Comparison of ENCODE assay signal across 14 cellular contexts in genomic region chr1:205716371-205717132, GRCh38. TPM values are rescaled to one million over a fixed set of nuclear protein-coding genes. Genes with fewer than 3 reads are reported as not detected.
DNase-seq lines count a peak whose midpoint lies in the region; ATAC-seq and TF ChIP-seq lines count a peak whose summit lies in the region.
"Had no signal": no experiment of that assay in that cellular context is flagged by ENCODE, and none has a peak within 500 bp of the region (broad histone marks: within the 10 kb centered on the region; RNA-seq: fewer than 3 reads in every experiment).

No MANE protein-coding gene starts in this region.

- no peak overlapping the region for H3K4me3 Mint-ChIP-seq in CD8-positive, alpha-beta T cell
- H3K4me3 Mint-ChIP-seq in natural killer cell treated with Interleukin-12 subunit alpha and Interleukin-12 subunit beta and Interleukin-15 and Interleukin-18, amount 100 ng/mL, for 72 hours: no peak overlapping the region
- H3K4me3 Mint-ChIP-seq: naive thymus-derived CD4-positive, alpha-beta T cell; stimulated activated memory B cell treated with anti-CD40 and anti-IgM and Interleukin-4, amounts not matched to agents 10 μg/mL and 1 μg/mL and 100 μg/mL, for 72 hours had no signal

- H3K27ac ChIP-seq in CD8-positive, alpha-beta T cell (ENCODE audit: low read depth, low read length): no peak overlapping the region
- peak overlapping the region; percentile 10; the same call in 1 of the 2 replicates for H3K27ac ChIP-seq in SK-N-MC
- H3K27ac ChIP-seq in hepatocyte: peak overlapping the region; percentile 9
- H3K27ac ChIP-seq: adrenal gland, epithelial cell of prostate, thyroid gland had no signal

- H4K20me1 ChIP-seq in hepatocyte (ENCODE audit: insufficient read depth, poor library complexity, severe bottlenecking): no peaks in the 10 kb centered on the region

- H3K79me2 ChIP-seq in hepatocyte: peaks cover 6% of the 10 kb centered on the region

- CTCF ChIA-PET in CD8-positive, alpha-beta T cell (lab: Charles Lee): no interaction called here

- no peaks in the 10 kb centered on the region for H3K9me3 ChIP-seq in CD8-positive, alpha-beta T cell (ENCODE audit: low read length)
- H3K9me3 ChIP-seq in SK-N-MC (ENCODE audit: low read depth, low read length) (no peaks in the 10 kb centered on the region), hepatocyte (ENCODE audit: low read depth) (no peaks in the 10 kb centered on the region)
- H3K9me3 ChIP-seq: adrenal gland, thyroid gland had no signal

- no peak for DNase-seq in CD8-positive, alpha-beta T cell
- no peak for DNase-seq in SK-N-MC (ENCODE audit: low read depth, low spot score)
- no peak for DNase-seq in hepatocyte (ENCODE audit: low spot score)
- DNase-seq in natural killer cell treated with Interleukin-12 subunit alpha and Interleukin-12 subunit beta and Interleukin-15 and Interleukin-18, amount 100 ng/mL, for 72 hours (ENCODE audit: low spot score): no peak
- no peak for DNase-seq in activated gamma-delta T cell treated with Interleukin-2 at 50 U/mL for 16 hours
- DNase-seq in NCI-H526 treated with DMSO at 0.1 percent for 48 hours (lab: John Stamatoyannopoulos, UW): no peak
- DNase-seq in NCI-H774 (lab: John Stamatoyannopoulos, UW): no peak
- DNase-seq: adrenal gland; DMS79 treated with DMSO at 0.1 percent for 48 hours; naive thymus-derived CD4-positive, alpha-beta T cell; NCI-H2029 treated with DMSO at 0.1 percent for 48 hours; thyroid gland had no signal

- no peaks in the 10 kb centered on the region for H3K9me3 Mint-ChIP-seq in CD8-positive, alpha-beta T cell
- no peaks in the 10 kb centered on the region for H3K9me3 Mint-ChIP-seq in natural killer cell treated with Interleukin-12 subunit alpha and Interleukin-12 subunit beta and Interleukin-15 and Interleukin-18, amount 100 ng/mL, for 72 hours
- H3K9me3 Mint-ChIP-seq: stimulated activated memory B cell treated with anti-CD40 and anti-IgM and Interleukin-4, amounts not matched to agents 10 μg/mL and 1 μg/mL and 100 μg/mL, for 72 hours had no signal

- POLR2A ChIA-PET in CD8-positive, alpha-beta T cell (lab: Charles Lee): no interaction called here

- no peak overlapping the region for H3K4me3 ChIP-seq in CD8-positive, alpha-beta T cell (ENCODE audit: low read depth, low read length)
- no peak overlapping the region for H3K4me3 ChIP-seq in SK-N-MC
- no peak overlapping the region for H3K4me3 ChIP-seq in hepatocyte
- H3K4me3 ChIP-seq: adrenal gland, thyroid gland had no signal

- WGBS in hepatocyte (ENCODE audit: low lambda C conversion rate, missing lambda C conversion rate): 80% methylated on average over 7 of the region's 7 CpGs

- no peak overlapping the region for H3K4me2 ChIP-seq in hepatocyte

- peaks cover 64% of the 10 kb centered on the region for H3K36me3 Mint-ChIP-seq in CD8-positive, alpha-beta T cell
- peaks cover 41% of the 10 kb centered on the region for H3K36me3 Mint-ChIP-seq in natural killer cell treated with Interleukin-12 subunit alpha and Interleukin-12 subunit beta and Interleukin-15 and Interleukin-18, amount 100 ng/mL, for 72 hours

- peak overlapping the region; percentile 20 for H3K27ac Mint-ChIP-seq in CD8-positive, alpha-beta T cell
- H3K27ac Mint-ChIP-seq in natural killer cell treated with Interleukin-12 subunit alpha and Interleukin-12 subunit beta and Interleukin-15 and Interleukin-18, amount 100 ng/mL, for 72 hours: peak overlapping the region; percentile 43 to 71

- ATAC-seq in CD8-positive, alpha-beta T cell: no peak
- ATAC-seq in natural killer cell treated with Interleukin-12 subunit alpha and Interleukin-12 subunit beta and Interleukin-15 and Interleukin-18, amount 100 ng/mL, for 72 hours: peak in 1 of 2 donors; percentile 55
- ATAC-seq: stimulated activated memory B cell treated with anti-CD40 and anti-IgM and Interleukin-4, amounts not matched to agents 10 μg/mL and 1 μg/mL and 100 μg/mL, for 72 hours had no signal

- no peak overlapping the region for H2AFZ ChIP-seq in hepatocyte

- no peak for TF ChIP-seq CTCF in CD8-positive, alpha-beta T cell (IDR thresholded peaks at IDR 0.05)
- no peak for TF ChIP-seq CTCF in hepatocyte (IDR thresholded peaks at IDR 0.05; ENCODE audit: poor library complexity)

- intact Hi-C loops in CD8-positive, alpha-beta T cell (cut with DNase I, micrococcal nuclease): no loop called here

- peaks cover 41% of the 10 kb centered on the region for H3K36me3 ChIP-seq in CD8-positive, alpha-beta T cell (ENCODE audit: insufficient read depth, low read length)
- H3K36me3 ChIP-seq in SK-N-MC (ENCODE audit: insufficient read depth, low read length) (peaks cover 85% of the 10 kb centered on the region), hepatocyte (replicated peaks; ENCODE audit: insufficient read depth, low read depth) (no peaks in the 10 kb centered on the region)

- H3K27me3 Mint-ChIP-seq in CD8-positive, alpha-beta T cell (ENCODE audit: low read depth): no peaks in the 10 kb centered on the region
- no peaks in the 10 kb centered on the region for H3K27me3 Mint-ChIP-seq in natural killer cell treated with Interleukin-12 subunit alpha and Interleukin-12 subunit beta and Interleukin-15 and Interleukin-18, amount 100 ng/mL, for 72 hours
- H3K27me3 Mint-ChIP-seq: naive thymus-derived CD4-positive, alpha-beta T cell; stimulated activated memory B cell treated with anti-CD40 and anti-IgM and Interleukin-4, amounts not matched to agents 10 μg/mL and 1 μg/mL and 100 μg/mL, for 72 hours had no signal

- peaks cover 7% of the 10 kb centered on the region for H3K4me1 Mint-ChIP-seq in CD8-positive, alpha-beta T cell (ENCODE audit: low read depth)
- H3K4me1 Mint-ChIP-seq in natural killer cell treated with Interleukin-12 subunit alpha and Interleukin-12 subunit beta and Interleukin-15 and Interleukin-18, amount 100 ng/mL, for 72 hours (ENCODE audit: low read depth in 2 of 2): peaks cover 23 to 30% of the 10 kb centered on the region in 2 donors
- H3K4me1 Mint-ChIP-seq: stimulated activated memory B cell treated with anti-CD40 and anti-IgM and Interleukin-4, amounts not matched to agents 10 μg/mL and 1 μg/mL and 100 μg/mL, for 72 hours had no signal

- peak overlapping the region; percentile 5 for H3K9ac ChIP-seq in SK-N-MC (ENCODE audit: insufficient read length)

- H3K4me1 ChIP-seq in CD8-positive, alpha-beta T cell (ENCODE audit: insufficient read depth, low read length): no peaks in the 10 kb centered on the region
- H3K4me1 ChIP-seq in hepatocyte (ENCODE audit: insufficient read depth): peaks cover 21% of the 10 kb centered on the region
- H3K4me1 ChIP-seq: adrenal gland, thyroid gland had no signal

- H3K9me2 ChIP-seq in hepatocyte (replicated peaks; ENCODE audit: insufficient read depth): no peaks in the 10 kb centered on the region

- no peaks in the 10 kb centered on the region for H3K27me3 ChIP-seq in CD8-positive, alpha-beta T cell (ENCODE audit: insufficient read depth, low read length)
- no peaks in the 10 kb centered on the region for H3K27me3 ChIP-seq in hepatocyte
- H3K27me3 ChIP-seq: adrenal gland, thyroid gland had no signal

RNA-seq across cellular contexts. Expression of gene NUCKS1, which starts 33.4 kb away (rescaled TPM):
- total RNA-seq in CD8-positive, alpha-beta T cell: 10 to 100 TPM; 70.5 to 95.3 TPM
- total RNA-seq in hepatocyte: 135 and 143 TPM in 2 replicates
- 24.7 and 28.4 TPM in 2 replicates for polyA plus RNA-seq in hepatocyte
- total RNA-seq in natural killer cell treated with Interleukin-12 subunit alpha and Interleukin-12 subunit beta and Interleukin-15 and Interleukin-18, amount 100 ng/mL, for 72 hours: 100 to 1,000 TPM in 1 of 2 donors, 10 to 100 TPM in 1; 95.1 to 156 TPM

RNA-seq across cellular contexts. Expression of gene SLC45A3, which starts 36.2 kb away (rescaled TPM):
- under 1 TPM in 1 of 2 experiments, not detected in 1; 0.16 TPM for total RNA-seq in CD8-positive, alpha-beta T cell
- 10.0 and 12.2 TPM in 2 replicates for total RNA-seq in hepatocyte
- 4.6 and 4.8 TPM in 2 replicates for polyA plus RNA-seq in hepatocyte
- 1 to 10 TPM in 1 of 2 donors, under 1 TPM in 1; 0.64 to 5.1 TPM for total RNA-seq in natural killer cell treated with Interleukin-12 subunit alpha and Interleukin-12 subunit beta and Interleukin-15 and Interleukin-18, amount 100 ng/mL, for 72 hours
- polyA plus RNA-seq: naive thymus-derived CD4-positive, alpha-beta T cell had no signal

RNA-seq across cellular contexts. Expression of gene RAB29, which starts 58.7 kb away (rescaled TPM):
- 10 to 100 TPM; 14.0 to 15.9 TPM for total RNA-seq in CD8-positive, alpha-beta T cell
- 45.4 and 47.5 TPM in 2 replicates for total RNA-seq in hepatocyte
- polyA plus RNA-seq in hepatocyte: 33.3 and 33.8 TPM in 2 replicates
- total RNA-seq in natural killer cell treated with Interleukin-12 subunit alpha and Interleukin-12 subunit beta and Interleukin-15 and Interleukin-18, amount 100 ng/mL, for 72 hours: 100 to 1,000 TPM; 109 to 217 TPM
